9 cellular contexts compared by ENCODE assay signal in the genomic region with DNA sequence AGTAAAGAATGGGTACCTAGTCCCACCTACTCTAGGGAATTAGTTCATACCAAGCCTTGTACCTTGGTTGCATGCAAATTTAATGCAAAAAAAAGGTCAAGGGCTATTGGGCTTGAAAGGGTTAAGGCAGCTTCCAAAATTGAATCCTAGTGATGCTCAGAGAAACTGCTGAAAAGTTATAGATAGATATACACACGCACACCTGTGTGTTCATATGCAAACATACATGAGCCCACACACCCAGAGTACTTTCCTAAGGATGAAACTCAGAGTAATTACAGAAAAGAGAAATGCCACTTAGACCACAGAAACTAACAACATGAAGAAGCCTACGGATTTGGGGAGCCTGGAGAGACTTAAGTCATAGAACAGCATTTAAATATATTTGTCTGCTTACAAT. TPM values are rescaled to one million over a fixed set of nuclear protein-coding genes. Genes with fewer than 3 reads are reported as not detected.
A peak's percentile ranks its signal among the peaks of the same experiment; 100 is the strongest.
DNase-seq lines count a peak whose midpoint lies in the region; ATAC-seq, FAIRE-seq and TF ChIP-seq lines count a peak whose summit lies in the region.
"Had no signal": no experiment of that assay in that cellular context is flagged by ENCODE, and none has a peak within 500 bp of the region (broad histone marks: within the 10 kb centered on the region; RNA-seq: fewer than 3 reads in every experiment).

No MANE protein-coding gene starts in this region.

- no peaks in the 10 kb centered on the region for H3K36me3 ChIP-seq in CD8-positive, alpha-beta T cell (ENCODE audit: insufficient read depth, low read length)
- H3K36me3 ChIP-seq in K562 (ENCODE audit: control insufficient read depth, insufficient read depth, low read length): peaks cover 5% of the 10 kb centered on the region; the same call in 1 of the 3 replicates

- H3K4me3 Mint-ChIP-seq in CD8-positive, alpha-beta T cell: peak overlapping the region; percentile 92
- H3K4me3 Mint-ChIP-seq in neural crest cell: peak overlapping the region; percentile 99

- H3K27ac Mint-ChIP-seq in CD8-positive, alpha-beta T cell: peak overlapping the region; percentile 92
- H3K27ac Mint-ChIP-seq in neural crest cell (ENCODE audit: unreplicated experiment): no peak overlapping the region

- WGBS in K562 (ENCODE audit: insufficient coverage, low coverage, missing lambda C conversion rate): 18% methylated on average over 2 of the region's 2 CpGs

- H3K4me1 ChIP-seq in CD8-positive, alpha-beta T cell (ENCODE audit: insufficient read depth, low read length): peaks cover 15% of the 10 kb centered on the region
- H3K4me1 ChIP-seq in K562 (replicated peaks in 1 of 2; ENCODE audit: control insufficient read depth in 2 of 2, insufficient read depth in 2 of 2, low read length in 2 of 2): peaks cover 10 to 17% of the 10 kb centered on the region in 2 experiments; a peak in 4 of 5 replicates

- no peak for TF ChIP-seq RAD21 in K562 (CRISPR knock-in tag; conservative IDR thresholded peaks at IDR 0.05 in 1 of 2, IDR thresholded peaks at IDR 0.05 in 1 of 2)

- POLR2A ChIA-PET in CD8-positive, alpha-beta T cell (lab: Charles Lee): no interaction called here
- POLR2A ChIA-PET in K562 (lab: Yijun Ruan, JAX): interaction anchor here (0.6 to 1.0 kb wide), 2 partner anchors 26 to 146 kb away, joined by 3 to 4 read pairs; no protein-coding TSS in a partner anchor

- no TSS peak for BruUV-seq in K562 (replicated peaks; lab: Mats Ljungman, UMichigan)

- no peak for TF ChIP-seq POLR2A in K562 (conservative IDR thresholded peaks at IDR 0.05)

- H3K36me3 Mint-ChIP-seq in CD8-positive, alpha-beta T cell: peaks cover 3% of the 10 kb centered on the region
- H3K36me3 Mint-ChIP-seq in neural crest cell (ENCODE audit: low read depth): no peaks in the 10 kb centered on the region

- TF ChIP-seq EP300 in K562 (IDR thresholded peaks at IDR 0.05; ENCODE audit: low read length): no peak

- H3K4me1 Mint-ChIP-seq in CD8-positive, alpha-beta T cell (ENCODE audit: low read depth): peaks cover 29% of the 10 kb centered on the region
- peaks cover 16% of the 10 kb centered on the region for H3K4me1 Mint-ChIP-seq in neural crest cell

- no peaks in the 10 kb centered on the region for H3K27me3 Mint-ChIP-seq in CD8-positive, alpha-beta T cell (ENCODE audit: low read depth)
- H3K27me3 Mint-ChIP-seq in neural crest cell (ENCODE audit: low read depth): no peaks in the 10 kb centered on the region

- CTCF ChIA-PET in CD8-positive, alpha-beta T cell (lab: Charles Lee): interaction anchor here (1.0 kb wide), 1 partner anchor 35 kb away, joined by 3 read pairs; no protein-coding TSS in a partner anchor
- CTCF ChIA-PET in K562 (lab: Yijun Ruan, JAX; ENCODE audit: low intra/inter-chr PET ratio): no interaction called here

- no peaks in the 10 kb centered on the region for H3K27me3 ChIP-seq in CD8-positive, alpha-beta T cell (ENCODE audit: insufficient read depth, low read length)
- H3K27me3 ChIP-seq in K562 (ENCODE audit: control insufficient read depth in 2 of 2, insufficient read depth in 2 of 2, low read length in 2 of 2): no peaks in the 10 kb centered on the region

- no peak overlapping the region for H2AFZ ChIP-seq in K562 (ENCODE audit: low read depth, low read length)

- DNase-seq in CD8-positive, alpha-beta T cell: no peak
- DNase-seq in K562 (ENCODE audit: extremely low read depth in 1 of 4, low spot score in 3 of 4) (no peak), neural crest cell (ENCODE audit: low read depth, low spot score) (no peak), SIG-M5 treated with dmso at 0.1 percent for 504 hours (lab: John Stamatoyannopoulos, UW; ENCODE audit: unreplicated experiment) (no peak), DMS53 treated with DMSO at 0.1 percent for 48 hours (lab: John Stamatoyannopoulos, UW; ENCODE audit: unreplicated experiment) (no peak), foreskin melanocyte (no peak)

- H3K9me3 ChIP-seq in CD8-positive, alpha-beta T cell (ENCODE audit: low read length): no peaks in the 10 kb centered on the region
- H3K9me3 ChIP-seq in K562 (replicated peaks; ENCODE audit: control insufficient read depth, insufficient read depth, low read depth, low read length): no peaks in the 10 kb centered on the region

- H3K9me3 Mint-ChIP-seq in CD8-positive, alpha-beta T cell: no peaks in the 10 kb centered on the region
- H3K9me3 Mint-ChIP-seq in neural crest cell: no peaks in the 10 kb centered on the region

- no peak overlapping the region for H3K27ac ChIP-seq in CD8-positive, alpha-beta T cell (ENCODE audit: low read depth, low read length)
- peak overlapping the region; percentile 92; the same call in 1 of the 3 replicates for H3K27ac ChIP-seq in K562 (ENCODE audit: extremely low read depth, low read depth, low read length)

- no peak for ATAC-seq in CD8-positive, alpha-beta T cell
- ATAC-seq in GM19455 (IDR thresholded peaks at IDR 0.05; ENCODE audit: unreplicated experiment) (peak; percentile 26), HG03520 (IDR thresholded peaks at IDR 0.05; ENCODE audit: unreplicated experiment) (peak; percentile 46), K562 (no peak)

- H3K9ac ChIP-seq in K562 (ENCODE audit: insufficient read depth in 1 of 2, low read depth in 2 of 2, low read length in 2 of 2): peak overlapping the region in 1 of 2 experiments; percentile 90; a peak in 3 of 4 replicates

- intact Hi-C loops in CD8-positive, alpha-beta T cell (cut with DNase I, micrococcal nuclease): loop anchor here (2.0 to 5.0 kb wide), 2 partner anchors 33 to 36 kb away; no protein-coding TSS in a partner anchor
- intact Hi-C loops in K562 (cut with micrococcal nuclease): loop anchor here (2.0 kb wide), 1 partner anchor 78 kb away; no protein-coding TSS in a partner anchor

- no peak overlapping the region for H3K4me3 ChIP-seq in CD8-positive, alpha-beta T cell (ENCODE audit: low read depth, low read length)
- peak overlapping the region; percentile 86 for H3K4me3 ChIP-seq in K562

- no peak for TF ChIP-seq CTCF in CD8-positive, alpha-beta T cell (IDR thresholded peaks at IDR 0.05)
- TF ChIP-seq CTCF in K562 (IDR thresholded peaks at IDR 0.05 in 2 of 3, conservative IDR thresholded peaks at IDR 0.05 in 1 of 3; ENCODE audit: insufficient read depth in 2 of 3, low read depth in 1 of 3, low read length in 3 of 3) (no peak), neural crest cell (conservative IDR thresholded peaks at IDR 0.05) (no peak)

- H3K9me1 ChIP-seq in K562 (ENCODE audit: control insufficient read depth, insufficient read depth, low read length): no peaks in the 10 kb centered on the region

- H3K79me2 ChIP-seq in K562 (ENCODE audit: control insufficient read depth, insufficient read depth, low read length): peaks cover 61% of the 10 kb centered on the region

- no peaks in the 10 kb centered on the region for H4K20me1 ChIP-seq in K562 (replicated peaks; ENCODE audit: control insufficient read depth, insufficient read depth, low read length)

- in situ Hi-C loops in K562 (cut with MboI): no loop called here

- H3K4me2 ChIP-seq in K562 (ENCODE audit: insufficient read depth, low read length): peak overlapping the region; percentile 84

- FAIRE-seq in K562 (lab: Jason Lieb, UNC): no peak
- FAIRE-seq: islet of Langerhans had no signal

TF ChIP-seq in K562, 482 proteins besides CTCF, POLR2A, EP300 and RAD21 (continues in another document):
- TF ChIP-seq ZSCAN32 (CRISPR knock-in tag; IDR thresholded peaks at IDR 0.05) (no peak), HMG20B (CRISPR knock-in tag; IDR thresholded peaks at IDR 0.05) (no peak), SIRT6 (IDR thresholded peaks at IDR 0.05; ENCODE audit: low read depth, low read length) (no peak), ATF3 (IDR thresholded peaks at IDR 0.05) (no peak), ATF3 (CRISPR knock-in tag; conservative IDR thresholded peaks at IDR 0.05) (no peak)
- TF ChIP-seq, protein P1, sequence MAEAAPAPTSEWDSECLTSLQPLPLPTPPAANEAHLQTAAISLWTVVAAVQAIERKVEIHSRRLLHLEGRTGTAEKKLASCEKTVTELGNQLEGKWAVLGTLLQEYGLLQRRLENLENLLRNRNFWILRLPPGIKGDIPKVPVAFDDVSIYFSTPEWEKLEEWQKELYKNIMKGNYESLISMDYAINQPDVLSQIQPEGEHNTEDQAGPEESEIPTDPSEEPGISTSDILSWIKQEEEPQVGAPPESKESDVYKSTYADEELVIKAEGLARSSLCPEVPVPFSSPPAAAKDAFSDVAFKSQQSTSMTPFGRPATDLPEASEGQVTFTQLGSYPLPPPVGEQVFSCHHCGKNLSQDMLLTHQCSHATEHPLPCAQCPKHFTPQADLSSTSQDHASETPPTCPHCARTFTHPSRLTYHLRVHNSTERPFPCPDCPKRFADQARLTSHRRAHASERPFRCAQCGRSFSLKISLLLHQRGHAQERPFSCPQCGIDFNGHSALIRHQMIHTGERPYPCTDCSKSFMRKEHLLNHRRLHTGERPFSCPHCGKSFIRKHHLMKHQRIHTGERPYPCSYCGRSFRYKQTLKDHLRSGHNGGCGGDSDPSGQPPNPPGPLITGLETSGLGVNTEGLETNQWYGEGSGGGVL (CRISPR knock-in tag; IDR thresholded peaks at IDR 0.05): no peak

RNA-seq across cellular contexts. Expression of gene SLC25A13, which starts 1.5 kb away (rescaled TPM):
- 1 to 10 TPM; 8.0 to 8.3 TPM for total RNA-seq in CD8-positive, alpha-beta T cell
- 33.6 and 72.3 TPM in 2 replicates for total RNA-seq in K562 (2011; cell fraction: chromatin; rRNA removed; ENCODE audit: low replicate concordance)
- 14.5 and 14.9 TPM in 2 replicates for total RNA-seq in K562 (2011; cell fraction: nucleolus; rRNA removed)
- 22.5 and 24.4 TPM in 2 replicates for total RNA-seq in K562 (2011; cell fraction: nucleoplasm; rRNA removed)
- total RNA-seq in K562 (2014; rRNA removed) (47.3 and 53.2 TPM in 2 replicates), K562 (2014; rRNA removed; fragmentation: Illumina TruSeq; extraction: Trizol) (71.3 and 79.1 TPM in 2 replicates), K562 (2015; rRNA removed; fragmentation: Illumina TruSeq; extraction: Trizol) (77.7 and 80.2 TPM in 2 replicates), K562 (2021) (71.2 and 71.5 TPM in 2 replicates), neural crest cell (68.3 and 72.3 TPM in 2 replicates)
- polyA plus RNA-seq in K562 (2011; rRNA removed) (37.2 and 58.7 TPM in 2 replicates), K562 (2014; fragmentation: Illumina TruSeq; extraction: Trizol) (60.1 and 61.7 TPM in 2 replicates), K562 (2014; fragmentation: Nextera tagmentation; extraction: Ambion mirVana) (10 to 100 TPM; 21.4 to 32.2 TPM), K562 (2014; rRNA removed) (46.8 and 47.0 TPM in 2 replicates)
- 21.6 and 28.7 TPM in 2 replicates for polyA plus RNA-seq in K562 (2011; cell fraction: cytosol; rRNA removed)
- polyA plus RNA-seq in K562 (2011; cell fraction: nucleus; rRNA removed): 36.3 and 42.0 TPM in 2 replicates
- 45.7 and 55.0 TPM in 2 replicates for polyA plus RNA-seq in K562 (2012)
- polyA minus RNA-seq in K562 (2011; rRNA and poly(A)+ RNA removed): 53.1 and 71.8 TPM in 2 replicates
- polyA minus RNA-seq in K562 (2011; cell fraction: cytosol; rRNA and poly(A)+ RNA removed): 21.8 and 40.8 TPM in 2 replicates
- 27.9 and 31.2 TPM in 2 replicates for polyA minus RNA-seq in K562 (2011; cell fraction: nucleus; rRNA and poly(A)+ RNA removed)

Comparison
In these comparisons a context has a peak if more than half of its experiments do, and no peak if none do; other contexts are left out.
1. ATAC-seq: peak in GM19455 (single experiment) and HG03520 (single experiment); none in CD8-positive, alpha-beta T cell (single experiment) and K562 (single experiment).